ENCODE assay signal across 18 cellular contexts in genomic region chr22:29720824-29721323, GRCh38. TPM values are rescaled to one million over a fixed set of nuclear protein-coding genes. Genes with fewer than 3 reads are reported as not detected.
A peak's percentile ranks its signal among the peaks of the same experiment; 100 is the strongest.
DNase-seq lines count a peak whose midpoint lies in the region; ATAC-seq and TF ChIP-seq lines count a peak whose summit lies in the region.
"Had no signal": no experiment of that assay in that cellular context is flagged by ENCODE, and none has a peak within 500 bp of the region (broad histone marks: within the 10 kb centered on the region; RNA-seq: fewer than 3 reads in every experiment).

No MANE protein-coding gene starts in this region.

- H3K9me3 ChIP-seq in NT2/D1 (ENCODE audit: insufficient read depth, low read length) (no peaks in the 10 kb centered on the region), endodermal cell (ENCODE audit: control insufficient read depth, low read length) (no peaks in the 10 kb centered on the region), trophoblast cell (ENCODE audit: insufficient read depth, low read depth, low read length) (peaks cover 10% of the 10 kb centered on the region), aorta (ENCODE audit: control insufficient read depth, low read length) (no peaks in the 10 kb centered on the region)
- H3K9me3 ChIP-seq: left ventricle myocardium inferior had no signal

- H3K4me2 ChIP-seq in trophoblast cell (ENCODE audit: low read length): peak overlapping the region; percentile 42
- H3K4me2 ChIP-seq: KMS-11 had no signal

- no peak overlapping the region for H2BK12ac ChIP-seq in trophoblast cell (ENCODE audit: low read length)

- H3K36me3 ChIP-seq in NT2/D1 (ENCODE audit: insufficient read depth, insufficient read length, low read length): no peaks in the 10 kb centered on the region
- no peaks in the 10 kb centered on the region for H3K36me3 ChIP-seq in endodermal cell (ENCODE audit: control insufficient read depth, insufficient read depth, low read length)
- H3K36me3 ChIP-seq in trophoblast cell (ENCODE audit: control insufficient read depth in 1 of 2, insufficient read depth in 2 of 2, low read length in 2 of 2): no peaks in the 10 kb centered on the region
- H3K36me3 ChIP-seq in aorta (ENCODE audit: control insufficient read depth in 1 of 2, insufficient read depth in 2 of 2, low read length in 1 of 2): no peaks in the 10 kb centered on the region
- H3K36me3 ChIP-seq: left ventricle myocardium inferior had no signal

- no peak overlapping the region for H4K91ac ChIP-seq in trophoblast cell (ENCODE audit: low read depth, low read length)

- H3K27ac Mint-ChIP-seq in Calu3 (ENCODE audit: unreplicated experiment): no peak overlapping the region
- no peak overlapping the region for H3K27ac Mint-ChIP-seq in endodermal cell
- H3K27ac Mint-ChIP-seq: activated T-helper 2 cell treated with anti-CD3 and anti-CD28 coated beads, Interferon-gamma antibody, Interleukin-2, Interleukin-4, amounts not matched to agents 10 μg/mL and 5 μg/mL and 100 μg/mL, durations not matched to agents 14 hours and 24 hours and 36 hours had no signal

- CTCF ChIA-PET in Calu3 (lab: Charles Lee): no interaction called here

- H4K12ac ChIP-seq in trophoblast cell (ENCODE audit: low read depth, low read length): no peak overlapping the region

- H3K4me3 ChIP-seq in NT2/D1 (ENCODE audit: insufficient read length, low read depth) (peak overlapping the region; percentile 34), endodermal cell (ENCODE audit: low read length) (no peak overlapping the region), trophoblast cell (ENCODE audit: low read depth, low read length) (no peak overlapping the region), aorta (ENCODE audit: low read length in 2 of 2) (no peak overlapping the region)

- no peak overlapping the region for H3K14ac ChIP-seq in trophoblast cell (ENCODE audit: low read length)

- intact Hi-C loops in Calu3 (cut with micrococcal nuclease; ENCODE audit: unreplicated experiment) (no loop called here), aorta (cut with DNase I) (no loop called here)

- H3K36me3 Mint-ChIP-seq in Calu3 (ENCODE audit: insufficient read depth, unreplicated experiment): peaks cover 25% of the 10 kb centered on the region
- H3K36me3 Mint-ChIP-seq in endodermal cell (ENCODE audit: low read depth): no peaks in the 10 kb centered on the region

- H3K27me3 Mint-ChIP-seq in Calu3 (ENCODE audit: unreplicated experiment): peaks cover 76% of the 10 kb centered on the region
- peaks cover 80% of the 10 kb centered on the region for H3K27me3 Mint-ChIP-seq in endodermal cell (ENCODE audit: insufficient read depth)

- 8 to 13% methylated on average over 10 to 48 of the region's 50 CpGs for WGBS in endodermal cell (ENCODE audit: insufficient coverage in 1 of 2, insufficient read length in 1 of 2), 2 experiments
- WGBS in trophoblast cell (ENCODE audit: extremely low coverage, insufficient coverage, insufficient read length): no CpG with 5 or more reads among the region's 50 CpGs
- 4% methylated on average over 47 to 50 of the region's 50 CpGs for WGBS in aorta, 2 donors

- no peak overlapping the region for H4K8ac ChIP-seq in trophoblast cell (ENCODE audit: low read depth, low read length)

- H3K9me3 Mint-ChIP-seq in Calu3 (ENCODE audit: low read depth, unreplicated experiment): no peaks in the 10 kb centered on the region
- H3K9me3 Mint-ChIP-seq in endodermal cell: no peaks in the 10 kb centered on the region
- H3K9me3 Mint-ChIP-seq: activated T-helper 2 cell treated with anti-CD3 and anti-CD28 coated beads, Interferon-gamma antibody, Interleukin-2, Interleukin-4, amounts not matched to agents 10 μg/mL and 5 μg/mL and 100 μg/mL, durations not matched to agents 14 hours and 24 hours and 36 hours; central memory CD8-positive, alpha-beta T cell had no signal

- peak overlapping the region; percentile 25 for H3K4me3 Mint-ChIP-seq in Calu3 (ENCODE audit: low read depth, unreplicated experiment)
- peak overlapping the region; percentile 21 for H3K4me3 Mint-ChIP-seq in endodermal cell
- H3K4me3 Mint-ChIP-seq: central memory CD8-positive, alpha-beta T cell had no signal

- no peak overlapping the region for H3K23ac ChIP-seq in trophoblast cell (ENCODE audit: low read length)

- DNase-seq in Calu3 (no peak), NT2/D1 (ENCODE audit: low read depth, low spot score) (no peak), endodermal cell (no peak), trophoblast cell (peak in 1 of 2 donors; percentile 32), GM13977 (ENCODE audit: low spot score) (no peak), NOMO-1 treated with DMSO at 0.1 percent for 48 hours (lab: John Stamatoyannopoulos, UW; ENCODE audit: unreplicated experiment) (no peak), aorta (no peak)
- DNase-seq: GF-D8, left ventricle myocardium inferior, NCI-H1092 treated with DMSO at 0.1 percent for 48 hours, NCI-H2171 treated with DMSO at 0.1 percent for 48 hours, Right ventricle myocardium superior had no signal

- no peak overlapping the region for H2BK5ac ChIP-seq in trophoblast cell (ENCODE audit: low read depth, low read length, poor library complexity)

- H3K79me2 ChIP-seq in trophoblast cell (ENCODE audit: control insufficient read depth, insufficient read depth, low read length, poor library complexity): no peaks in the 10 kb centered on the region
- H3K79me2 ChIP-seq: parathyroid adenoma had no signal

- H3K4ac ChIP-seq in trophoblast cell (ENCODE audit: low read depth, low read length): no peak overlapping the region

- in situ Hi-C loops in GM13977 (cut with MboI; ENCODE audit: low pct_unique_long_range_greater_than_20kb, low sequenced_read_pairs, unreplicated experiment): no loop called here

- H2AFZ ChIP-seq in trophoblast cell (ENCODE audit: insufficient read depth, low read length, poor library complexity): no peak overlapping the region
- H2AFZ ChIP-seq: parathyroid adenoma had no signal

- H3K9ac ChIP-seq in NT2/D1 (ENCODE audit: insufficient read length, low read depth): no peak overlapping the region
- H3K9ac ChIP-seq in endodermal cell (ENCODE audit: extremely low read depth, low read length, poor library complexity, severe bottlenecking): no peak overlapping the region
- no peak overlapping the region for H3K9ac ChIP-seq in trophoblast cell (ENCODE audit: low read length)
- H3K9ac ChIP-seq: KMS-11, parathyroid adenoma had no signal

- H3K27me3 ChIP-seq in NT2/D1 (ENCODE audit: insufficient read depth, insufficient read length) (peaks cover 80% of the 10 kb centered on the region), endodermal cell (ENCODE audit: control insufficient read depth, insufficient read depth, low read length, poor library complexity, severe bottlenecking) (peaks cover 79% of the 10 kb centered on the region), trophoblast cell (ENCODE audit: insufficient read depth, low read length) (peaks cover 30% of the 10 kb centered on the region), aorta (ENCODE audit: control insufficient read depth in 1 of 2, insufficient read depth in 2 of 2, low read length in 1 of 2) (no peaks in the 10 kb centered on the region)

- no peak for TF ChIP-seq CTCF in Calu3 (IDR thresholded peaks at IDR 0.05; ENCODE audit: unreplicated experiment)
- TF ChIP-seq CTCF in endodermal cell (conservative IDR thresholded peaks at IDR 0.05): no peak
- TF ChIP-seq CTCF in GM13977 (IDR thresholded peaks at IDR 0.05; ENCODE audit: extremely low read depth, insufficient read depth, missing control alignments): no peak

- no peak overlapping the region for H3K18ac ChIP-seq in trophoblast cell (ENCODE audit: low read length)

- H3K4me1 Mint-ChIP-seq in Calu3 (ENCODE audit: low read depth, unreplicated experiment): peaks cover 12% of the 10 kb centered on the region
- H3K4me1 Mint-ChIP-seq in endodermal cell: no peaks in the 10 kb centered on the region

- no peak for ATAC-seq in GM18868 (IDR thresholded peaks at IDR 0.05; ENCODE audit: unreplicated experiment)
- no peak for ATAC-seq in aorta (ENCODE audit: low FRiP score)
- ATAC-seq: activated CD4-positive, CD25-positive, alpha-beta regulatory T cell treated with anti-CD3 and anti-CD28 coated beads, Interleukin-2, amount 50 U/mL, for 24 hours had no signal

- no peaks in the 10 kb centered on the region for H3K79me1 ChIP-seq in trophoblast cell (ENCODE audit: low read length)

- H2BK120ac ChIP-seq in trophoblast cell (ENCODE audit: insufficient read depth, low read length, poor library complexity): no peak overlapping the region

- H3K27ac ChIP-seq in endodermal cell (ENCODE audit: low read depth, low read length): no peak overlapping the region
- H3K27ac ChIP-seq in trophoblast cell (ENCODE audit: low read depth, low read length): no peak overlapping the region
- no peak overlapping the region for H3K27ac ChIP-seq in aorta (ENCODE audit: low read depth in 1 of 2, low read length in 2 of 2)
- H3K27ac ChIP-seq: KMS-11, left ventricle myocardium inferior, parathyroid adenoma had no signal

- no TSS peak for BruUV-seq in Calu3 (replicated peaks; lab: Mats Ljungman, UMichigan)

- H3K4me1 ChIP-seq in NT2/D1 (ENCODE audit: insufficient read depth, insufficient read length) (peaks cover 10% of the 10 kb centered on the region), endodermal cell (ENCODE audit: control insufficient read depth, insufficient read depth, low read length) (no peaks in the 10 kb centered on the region), trophoblast cell (ENCODE audit: control insufficient read depth in 1 of 2, insufficient read depth in 2 of 2, low read length in 2 of 2) (no peaks in the 10 kb centered on the region), aorta (ENCODE audit: control insufficient read depth in 1 of 2, insufficient read depth in 2 of 2, low read length in 2 of 2) (no peaks in the 10 kb centered on the region)
- H3K4me1 ChIP-seq: parathyroid adenoma had no signal

- H2AK5ac ChIP-seq in trophoblast cell (ENCODE audit: low read length): no peak overlapping the region

RNA-seq across cellular contexts. Expression of gene CABP7, which starts 1.1 kb away (rescaled TPM):
- total RNA-seq in Calu3 (2022): not detected in 2 replicates
- under 1 TPM in 1 of 2 donors, not detected in 1; 0.26 TPM for total RNA-seq in endodermal cell
- polyA plus RNA-seq in endodermal cell (2013, experiment 1 of 2): 17.0 TPM
- 13.5 TPM for polyA plus RNA-seq in endodermal cell (2013, experiment 2 of 2)
- polyA plus RNA-seq in trophoblast cell (2013): not detected in 2 replicates
- total RNA-seq in aorta: not detected
- polyA plus RNA-seq in aorta: under 1 TPM; 0.10 to 0.13 TPM
- total RNA-seq: left ventricle myocardium inferior, Right ventricle myocardium superior had no signal

RNA-seq across cellular contexts. Expression of gene ZMAT5, which starts 45.9 kb away (rescaled TPM):
- total RNA-seq in Calu3 (2022) (20.5 and 21.0 TPM in 2 replicates), endodermal cell (10 to 100 TPM; 15.5 to 22.5 TPM), aorta (10 to 100 TPM; 11.3 to 18.4 TPM)
- 25.9 TPM for polyA plus RNA-seq in endodermal cell (2013, experiment 1 of 2)
- 22.2 TPM for polyA plus RNA-seq in endodermal cell (2013, experiment 2 of 2)
- 12.7 and 14.0 TPM in 2 replicates for polyA plus RNA-seq in trophoblast cell (2013)
- 10 to 100 TPM; 20.0 to 29.0 TPM for polyA plus RNA-seq in aorta

RNA-seq across cellular contexts. Expression of gene UQCR10, which starts 46.3 kb away (rescaled TPM):
- total RNA-seq in Calu3 (2022): 113 and 120 TPM in 2 replicates
- 100 to 1,000 TPM; 111 to 120 TPM for total RNA-seq in endodermal cell
- polyA plus RNA-seq in endodermal cell (2013, experiment 1 of 2): 143 TPM
- 125 TPM for polyA plus RNA-seq in endodermal cell (2013, experiment 2 of 2)
- 143 and 144 TPM in 2 replicates for polyA plus RNA-seq in trophoblast cell (2013)
- total RNA-seq in aorta: 10 to 100 TPM; 41.4 to 42.4 TPM
- polyA plus RNA-seq in aorta: 100 to 1,000 TPM in 1 of 2 donors, 10 to 100 TPM in 1; 88.4 to 189 TPM
